Comparison of ENCODE assay signal across 8 cellular contexts in genomic region chr6:33620584-33621395, GRCh38. TPM values are rescaled to one million over a fixed set of nuclear protein-coding genes. Genes with fewer than 3 reads are reported as not detected.
DNase-seq lines count a peak whose midpoint lies in the region; ATAC-seq, FAIRE-seq and TF ChIP-seq lines count a peak whose summit lies in the region.

Gene ITPR3, plus strand, starts transcription at chr6:33621322. Its CDS starts 281 bp downstream, at chr6:33621603.

- peaks cover 19 to 47% (median 19%) of the 10 kb centered on the region in 3 donors for H3K27me3 Mint-ChIP-seq in CD14-positive monocyte (ENCODE audit: low read depth in 3 of 3)
- H3K27me3 Mint-ChIP-seq in activated naive CD8-positive, alpha-beta T cell treated with anti-CD3 and anti-CD28 coated beads, Interleukin-2, amount 50 U/mL, for 24 hours: peaks cover 2% of the 10 kb centered on the region

- intact Hi-C loops in CD14-positive monocyte (cut with micrococcal nuclease): no loop called here

- peak within 1 kb of the TSS; percentile 45 to 80 (median 69) for H3K9ac ChIP-seq in skeletal muscle tissue (ENCODE audit: low read depth in 1 of 3, low read length in 3 of 3)

- no peaks in the 10 kb centered on the region for H3K9me3 ChIP-seq in skeletal muscle tissue (ENCODE audit: control insufficient read depth in 3 of 3, low read length in 3 of 3)

- FAIRE-seq in HTR-8/SVneo (lab: Jason Lieb, UNC): no peak

- peaks cover 41% of the 10 kb centered on the region for H3K4me1 Mint-ChIP-seq in CD14-positive monocyte
- H3K4me1 Mint-ChIP-seq in activated naive CD8-positive, alpha-beta T cell treated with anti-CD3 and anti-CD28 coated beads, Interleukin-2, amount 50 U/mL, for 24 hours: peaks cover 40% of the 10 kb centered on the region

- peak; percentile 72 for ATAC-seq in GM19438 (IDR thresholded peaks at IDR 0.05; ENCODE audit: low read depth, unreplicated experiment)
- peak; percentile 85 for ATAC-seq in activated naive CD8-positive, alpha-beta T cell treated with anti-CD3 and anti-CD28 coated beads, Interleukin-2, amount 50 U/mL, for 24 hours

- peak within 1 kb of the TSS; percentile 61 to 80 (median 75) for H3K4me3 ChIP-seq in skeletal muscle tissue (ENCODE audit: low read length in 3 of 3)

- no peak for TF ChIP-seq CTCF in CD14-positive monocyte (IDR thresholded peaks at IDR 0.05)

- H3K4me1 ChIP-seq in skeletal muscle tissue (ENCODE audit: control insufficient read depth in 3 of 3, insufficient read depth in 3 of 3, low read length in 3 of 3): peaks cover 18 to 21% (median 19%) of the 10 kb centered on the region in 3 donors

- DNase-seq in CD14-positive monocyte (ENCODE audit: low spot score) (no peak), HTR-8/SVneo (ENCODE audit: insufficient read length, low spot score) (peak; percentile 83), SW480 (ENCODE audit: low spot score) (peak; percentile 71), hepatic stellate cell (ENCODE audit: low spot score) (peak; percentile 73), pons (ENCODE audit: low spot score) (no peak)
- peak; percentile 72 for DNase-seq in activated naive CD8-positive, alpha-beta T cell treated with anti-CD3 and anti-CD28 coated beads, Interleukin-2, amount 50 U/mL, for 24 hours

- H3K27ac Mint-ChIP-seq in CD14-positive monocyte: peak within 1 kb of the TSS in 6 of 7 donors; percentile 59 to 88 (median 80)
- H3K27ac Mint-ChIP-seq in activated naive CD8-positive, alpha-beta T cell treated with anti-CD3 and anti-CD28 coated beads, Interleukin-2, amount 50 U/mL, for 24 hours: peak within 1 kb of the TSS; percentile 81

- H3K27ac ChIP-seq in skeletal muscle tissue (ENCODE audit: low read depth, low read length): peak within 1 kb of the TSS; percentile 36

- H3K36me3 ChIP-seq in skeletal muscle tissue (ENCODE audit: control insufficient read depth in 3 of 3, insufficient read depth in 3 of 3, low read length in 3 of 3): no peaks in the 10 kb centered on the region

- peaks cover 0 to 4% (median 2%) of the 10 kb centered on the region in 7 donors for H3K9me3 Mint-ChIP-seq in CD14-positive monocyte
- no peaks in the 10 kb centered on the region for H3K9me3 Mint-ChIP-seq in activated naive CD8-positive, alpha-beta T cell treated with anti-CD3 and anti-CD28 coated beads, Interleukin-2, amount 50 U/mL, for 24 hours

- H3K4me3 Mint-ChIP-seq in CD14-positive monocyte: peak within 1 kb of the TSS; percentile 99
- H3K4me3 Mint-ChIP-seq in activated naive CD8-positive, alpha-beta T cell treated with anti-CD3 and anti-CD28 coated beads, Interleukin-2, amount 50 U/mL, for 24 hours: peak within 1 kb of the TSS; percentile 92

- H3K36me3 Mint-ChIP-seq in CD14-positive monocyte: peaks cover 2 to 7% of the 10 kb centered on the region in 2 donors
- peaks cover 16% of the 10 kb centered on the region for H3K36me3 Mint-ChIP-seq in activated naive CD8-positive, alpha-beta T cell treated with anti-CD3 and anti-CD28 coated beads, Interleukin-2, amount 50 U/mL, for 24 hours (ENCODE audit: low read depth)

- peaks cover 0 to 9% (median 0%) of the 10 kb centered on the region in 3 donors for H3K27me3 ChIP-seq in skeletal muscle tissue (ENCODE audit: control insufficient read depth in 3 of 3, insufficient read depth in 3 of 3, low read length in 3 of 3)

RNA-seq across cellular contexts. Expression of gene ITPR3, which starts in this region (rescaled TPM):
- polyA plus RNA-seq in CD14-positive monocyte: not detected
- 4.7 TPM for total RNA-seq in skeletal muscle tissue

Comparison
In these comparisons a context has a peak if more than half of its experiments do, and no peak if none do; other contexts are left out.
1. DNase-seq: peak in HTR-8/SVneo (single experiment), SW480 (single experiment), activated naive CD8-positive, alpha-beta T cell treated with anti-CD3 and anti-CD28 coated beads, Interleukin-2, amount 50 U/mL, for 24 hours (single experiment) and hepatic stellate cell (single experiment); none in CD14-positive monocyte (single experiment) and pons (single experiment).